Comparison of ENCODE assay signal across 35 cellular contexts in genomic region chr20:13587370-13587769, GRCh38. TPM values are rescaled to one million over a fixed set of nuclear protein-coding genes. Genes with fewer than 3 reads are reported as not detected.
DNase-seq lines count a peak whose midpoint lies in the region; ATAC-seq, FAIRE-seq and TF ChIP-seq lines count a peak whose summit lies in the region.
"Had no signal": no experiment of that assay in that cellular context is flagged by ENCODE, and none has a peak within 500 bp of the region (broad histone marks: within the 10 kb centered on the region; RNA-seq: fewer than 3 reads in every experiment).

No MANE protein-coding gene starts in this region.

- H3K4me2 ChIP-seq in HepG2 (ENCODE audit: low read depth, low read length) (no peak overlapping the region), DND-41 (ENCODE audit: insufficient read depth, low read length) (no peak overlapping the region)
- H3K4me2 ChIP-seq: A549; BLaER1; BLaER1 treated with 17β-estradiol and CSF1 and Interleukin-3, amounts not matched to agents 10 nM and 100 nM had no signal

- H3K4me1 ChIP-seq in HepG2 (ENCODE audit: insufficient read depth, low read length) (peaks cover 11% of the 10 kb centered on the region), right lobe of liver (peaks cover 0 to 8% (median 0%) of the 10 kb centered on the region in 4 donors), A673 (ENCODE audit: insufficient read depth, low read length, poor library complexity, severe bottlenecking) (peaks cover 21% of the 10 kb centered on the region), DND-41 (ENCODE audit: insufficient read depth, low read length) (peaks cover 35% of the 10 kb centered on the region; the same call in 1 of the 2 replicates), ovary (ENCODE audit: insufficient read depth) (no peaks in the 10 kb centered on the region), esophagus squamous epithelium (no peaks in the 10 kb centered on the region)
- H3K4me1 ChIP-seq: A549; BE2C; BLaER1; BLaER1 treated with 17β-estradiol and CSF1 and Interleukin-3, amounts not matched to agents 10 nM and 100 nM; Caco-2 had no signal

- H3K27me3 ChIP-seq in HepG2 (ENCODE audit: control insufficient read depth in 1 of 2, insufficient read depth in 2 of 2, low read length in 2 of 2) (no peaks in the 10 kb centered on the region; a peak in 1 of 5 replicates), right lobe of liver (no peaks in the 10 kb centered on the region), A673 (replicated peaks; ENCODE audit: insufficient read depth, low read depth, low read length, poor library complexity) (no peaks in the 10 kb centered on the region), DND-41 (ENCODE audit: insufficient read depth, low read length, poor library complexity) (no peaks in the 10 kb centered on the region), ovary (no peaks in the 10 kb centered on the region), esophagus squamous epithelium (no peaks in the 10 kb centered on the region)
- H3K27me3 ChIP-seq: BE2C; BLaER1; BLaER1 treated with 17β-estradiol and CSF1 and Interleukin-3, amounts not matched to agents 10 nM and 100 nM had no signal

- H3K9me3 ChIP-seq in HepG2 (ENCODE audit: low read length) (peaks cover 6% of the 10 kb centered on the region), right lobe of liver (no peaks in the 10 kb centered on the region), A673 (ENCODE audit: low read depth, low read length, poor library complexity, severe bottlenecking) (peaks cover 35% of the 10 kb centered on the region), DND-41 (ENCODE audit: insufficient read depth, low read length, severe bottlenecking) (peaks cover 14% of the 10 kb centered on the region), ovary (no peaks in the 10 kb centered on the region), esophagus squamous epithelium (no peaks in the 10 kb centered on the region)
- H3K9me3 ChIP-seq: BE2C had no signal

- H3K4me3 ChIP-seq in HepG2 (replicated peaks in 1 of 3; ENCODE audit: insufficient read depth in 1 of 3, low read depth in 2 of 3, low read length in 3 of 3) (no peak overlapping the region), right lobe of liver (no peak overlapping the region), A673 (ENCODE audit: low read depth, low read length, poor library complexity, severe bottlenecking) (no peak overlapping the region), DND-41 (ENCODE audit: low read depth in 1 of 2, low read length in 2 of 2) (no peak overlapping the region), ovary (no peak overlapping the region), esophagus squamous epithelium (no peak overlapping the region)
- H3K4me3 ChIP-seq: A549; BLaER1; BLaER1 treated with 17β-estradiol and CSF1 and Interleukin-3, amounts not matched to agents 10 nM and 100 nM had no signal

- TF ChIP-seq EP300 in HepG2 (IDR thresholded peaks at IDR 0.05; ENCODE audit: low read depth in 2 of 2, low read length in 2 of 2) = no peak; a peak in 1 of 4 replicates
- TF ChIP-seq EP300 in HepG2 (CRISPR knock-in tag; IDR thresholded peaks at IDR 0.05; ENCODE audit: borderline replicate concordance) = no peak
- no peak for TF ChIP-seq EP300 in ovary (IDR thresholded peaks at IDR 0.05)

- H3K27ac ChIP-seq in HepG2 (ENCODE audit: extremely low read length, insufficient read depth, low read length) = no peak overlapping the region
- H3K27ac ChIP-seq in right lobe of liver = no peak overlapping the region
- H3K27ac ChIP-seq in A673 (ENCODE audit: low read depth, low read length, poor library complexity, severe bottlenecking) = peak overlapping the region; percentile 90
- peak overlapping the region; percentile 48; the same call in 1 of the 2 replicates for H3K27ac ChIP-seq in DND-41 (ENCODE audit: low read length)
- no peak overlapping the region for H3K27ac ChIP-seq in ovary
- H3K27ac ChIP-seq in esophagus squamous epithelium = no peak overlapping the region
- H3K27ac ChIP-seq: 22Rv1; A549; BLaER1; BLaER1 treated with 17β-estradiol and CSF1 and Interleukin-3, amounts not matched to agents 10 nM and 100 nM; C4-2B had no signal

- no peak overlapping the region for H3K4me3 Mint-ChIP-seq in progenitor cell of endocrine pancreas (ENCODE audit: low read depth)
- H3K4me3 Mint-ChIP-seq: B cell; CD14-positive monocyte; CD4-positive, alpha-beta memory T cell; CD4-positive, alpha-beta T cell; CD4-positive, CD25-positive, alpha-beta regulatory T cell; CD8-positive, alpha-beta T cell had no signal

- TF ChIP-seq POLR2A in HepG2 (IDR thresholded peaks at IDR 0.05; ENCODE audit: insufficient read depth in 1 of 2, low read depth in 2 of 2, low read length in 2 of 2) (no peak), right lobe of liver (IDR thresholded peaks at IDR 0.05) (no peak), ovary (IDR thresholded peaks at IDR 0.05) (no peak), esophagus squamous epithelium (IDR thresholded peaks at IDR 0.05) (no peak)

- no peak for TF ChIP-seq RAD21 in HepG2 (CRISPR knock-in tag; IDR thresholded peaks at IDR 0.05)

- H3K27me3 Mint-ChIP-seq in progenitor cell of endocrine pancreas = no peaks in the 10 kb centered on the region
- H3K27me3 Mint-ChIP-seq: B cell; CD4-positive, alpha-beta memory T cell; CD4-positive, alpha-beta T cell; CD4-positive, CD25-positive, alpha-beta regulatory T cell; CD8-positive, alpha-beta memory T cell had no signal

- H3K4me1 Mint-ChIP-seq in progenitor cell of endocrine pancreas (ENCODE audit: low read depth) = peaks cover 8% of the 10 kb centered on the region
- H3K4me1 Mint-ChIP-seq: CD14-positive monocyte had no signal

- H3K79me2 ChIP-seq in HepG2 (ENCODE audit: insufficient read depth, low read length) = no peaks in the 10 kb centered on the region
- H3K79me2 ChIP-seq in DND-41 (ENCODE audit: insufficient read depth, low read length) = peaks cover 100% of the 10 kb centered on the region

- H3K36me3 ChIP-seq in HepG2 (replicated peaks in 1 of 2; ENCODE audit: control insufficient read depth in 1 of 2, insufficient read depth in 2 of 2, low read length in 2 of 2) (peaks cover 4 to 8% of the 10 kb centered on the region in 2 experiments; a peak in 4 of 5 replicates), right lobe of liver (no peaks in the 10 kb centered on the region), A673 (ENCODE audit: insufficient read depth, low read length, poor library complexity, severe bottlenecking) (peaks cover 34% of the 10 kb centered on the region), DND-41 (ENCODE audit: insufficient read depth, low read length) (peaks cover 96% of the 10 kb centered on the region), ovary (no peaks in the 10 kb centered on the region), esophagus squamous epithelium (peaks cover 0 to 25% (median 0%) of the 10 kb centered on the region in 3 donors)

- peaks cover 27% of the 10 kb centered on the region for H3K9me3 Mint-ChIP-seq in progenitor cell of endocrine pancreas (ENCODE audit: low read depth)

- intact Hi-C loops in HepG2 (cut with micrococcal nuclease; ENCODE audit: unreplicated experiment) = no loop called here
- intact Hi-C loops in right lobe of liver (cut with DNase I) = no loop called here
- intact Hi-C loops in A673 (cut with micrococcal nuclease; ENCODE audit: unreplicated experiment) = no loop called here
- intact Hi-C loops in ovary (cut with DNase I) = no loop called here
- intact Hi-C loops in esophagus squamous epithelium (cut with DNase I) = no loop called here

- H2AFZ ChIP-seq in HepG2 (ENCODE audit: low read length) (no peak overlapping the region), DND-41 (ENCODE audit: low read depth, low read length) (no peak overlapping the region)

- no peak for TF ChIP-seq CTCF in HepG2 (CRISPR knock-in tag; IDR thresholded peaks at IDR 0.05)
- TF ChIP-seq CTCF in right lobe of liver (IDR thresholded peaks at IDR 0.05) = no peak
- TF ChIP-seq CTCF in A673 (conservative IDR thresholded peaks at IDR 0.05; ENCODE audit: low read depth, low read length) = no peak
- TF ChIP-seq CTCF in DND-41 (IDR thresholded peaks at IDR 0.05; ENCODE audit: borderline replicate concordance, extremely low read depth, low read length, poor library complexity, severe bottlenecking) = no peak
- no peak for TF ChIP-seq CTCF in progenitor cell of endocrine pancreas (IDR thresholded peaks at IDR 0.05; ENCODE audit: unreplicated experiment)
- no peak for TF ChIP-seq CTCF in ovary (IDR thresholded peaks at IDR 0.05)
- no peak for TF ChIP-seq CTCF in esophagus squamous epithelium (IDR thresholded peaks at IDR 0.05)

- CTCF ChIA-PET in HepG2 (lab: Yijun Ruan, JAX; ENCODE audit: low intra/inter-chr PET ratio, low total read pairs) (no interaction called here), A673 (lab: Charles Lee) (no interaction called here)

- FAIRE-seq in HepG2 (lab: Jason Lieb, UNC) = no peak
- FAIRE-seq: A549, D721Med had no signal

- POLR2A ChIA-PET in HepG2 (lab: Yijun Ruan, JAX) (no interaction called here), A673 (lab: Charles Lee; ENCODE audit: low non-redundant PET) (no interaction called here)

- BruUV-seq in HepG2 (replicated peaks; lab: Mats Ljungman, UMichigan) = no TSS peak
- BruUV-seq in A673 (replicated peaks; lab: Mats Ljungman, UMichigan) = TSS peak; percentile 63

- no peak overlapping the region for H3K9ac ChIP-seq in HepG2 (ENCODE audit: insufficient read depth, low read depth, low read length)
- H3K9ac ChIP-seq in DND-41 (ENCODE audit: low read depth, low read length) = no peak overlapping the region
- H3K9ac ChIP-seq: BLaER1; BLaER1 treated with 17β-estradiol and CSF1 and Interleukin-3, amounts not matched to agents 10 nM and 100 nM had no signal

- ATAC-seq in HepG2 (peak; percentile 63; the same call in 2 of the 3 replicates), right lobe of liver (no peak), DND-41 (ENCODE audit: insufficient read depth, low read depth) (no peak), HG02870 (IDR thresholded peaks at IDR 0.05; ENCODE audit: unreplicated experiment) (no peak)
- ATAC-seq: A549; CD8-positive, alpha-beta T cell had no signal

- peaks cover 37% of the 10 kb centered on the region for H3K36me3 Mint-ChIP-seq in progenitor cell of endocrine pancreas (ENCODE audit: insufficient read depth)

- in situ Hi-C loops in HepG2 (cut with HindIII; ENCODE audit: extremely low pct_ligation_motif_present, low pct_unique_long_range_greater_than_20kb) = no loop called here

- DNase-seq in HepG2 (ENCODE audit: low spot score) (no peak), right lobe of liver (no peak), A673 (ENCODE audit: low spot score) (no peak), DND-41 (no peak), progenitor cell of endocrine pancreas (ENCODE audit: low spot score, unreplicated experiment) (no peak), ovary (no peak), esophagus squamous epithelium (lab: John Stamatoyannopoulos, UW) (no peak)
- DNase-seq: 8988T; ACHN; AML-193; BE2C; C1 segment of cervical spinal cord; Caco-2; Calu3; CD4-positive, alpha-beta memory T cell; CD4-positive, alpha-beta T cell; CD4-positive, CD25-positive, alpha-beta regulatory T cell; CD8-positive, alpha-beta memory T cell; CD8-positive, alpha-beta T cell; COR-L47; DMS 273 treated with DMSO at 0.1 percent for 48 hours; DMS153; DMS53; DMS79; DMS79 treated with DMSO at 0.1 percent for 48 hours; EL had no signal

- H4K20me1 ChIP-seq in HepG2 (ENCODE audit: insufficient read depth, low read length) (no peaks in the 10 kb centered on the region), DND-41 (ENCODE audit: insufficient read depth, low read length) (no peaks in the 10 kb centered on the region)
- H4K20me1 ChIP-seq: BLaER1; BLaER1 treated with 17β-estradiol and CSF1 and Interleukin-3, amounts not matched to agents 10 nM and 100 nM had no signal

- peak overlapping the region; percentile 59 for H3K27ac Mint-ChIP-seq in progenitor cell of endocrine pancreas
- H3K27ac Mint-ChIP-seq: B cell; CD14-positive monocyte; CD4-positive, alpha-beta T cell; CD4-positive, CD25-positive, alpha-beta regulatory T cell; CD8-positive, alpha-beta T cell had no signal

RNA-seq across cellular contexts. Expression of gene TASP1, which starts 51.4 kb away (rescaled TPM):
- total RNA-seq in HepG2 (2016; rRNA removed; fragmentation: Illumina TruSeq; extraction: Trizol) (25.2 and 29.1 TPM in 2 replicates), right lobe of liver (1 to 10 TPM; 2.5 to 6.1 (median 4.3) TPM), A673 (2021) (15.6 and 16.5 TPM in 2 replicates), progenitor cell of endocrine pancreas (18.6 and 22.4 TPM in 2 replicates), ovary (10 to 100 TPM; 11.6 to 16.5 (median 14.8) TPM), esophagus squamous epithelium (10 to 100 TPM in 1 of 4 donors, 1 to 10 TPM in 3; 7.7 to 20.0 (median 8.7) TPM)
- total RNA-seq in HepG2 (2016; cell fraction: cytosol; rRNA removed; fragmentation: Illumina TruSeq; extraction: Trizol; ENCODE audit: low read depth) = 74.0 and 76.2 TPM in 2 replicates
- 25.6 and 27.8 TPM in 2 replicates for total RNA-seq in HepG2 (2016; cell fraction: insoluble cytoplasmic fraction; rRNA removed; fragmentation: Illumina TruSeq; extraction: Trizol)
- 28.8 and 33.7 TPM in 2 replicates for total RNA-seq in HepG2 (2016; cell fraction: membrane; rRNA removed; fragmentation: Illumina TruSeq; extraction: Trizol)
- total RNA-seq in HepG2 (2016; cell fraction: nucleus; rRNA removed; fragmentation: Illumina TruSeq; extraction: Trizol) = 52.6 and 57.4 TPM in 2 replicates
- polyA plus RNA-seq in HepG2 (2011; rRNA removed) (7.4 and 10.0 TPM in 2 replicates), ovary (10 to 100 TPM in 1 of 2 donors, 1 to 10 TPM in 1; 6.4 to 10.1 TPM)
- 6.1 and 7.3 TPM in 2 replicates for polyA plus RNA-seq in HepG2 (2011; cell fraction: cytosol; rRNA removed)
- polyA plus RNA-seq in HepG2 (2011; cell fraction: nucleus; rRNA removed) = 8.0 and 8.8 TPM in 2 replicates
- polyA plus RNA-seq in HepG2 (2012) = 7.7 and 10.7 TPM in 2 replicates
- 3.5 and 4.1 TPM in 2 replicates for polyA plus RNA-seq in HepG2 (2016; cell fraction: cytosol; fragmentation: Illumina TruSeq; extraction: Trizol; ENCODE audit: low read depth)
- 24.5 and 25.1 TPM in 2 replicates for polyA plus RNA-seq in HepG2 (2016; cell fraction: insoluble cytoplasmic fraction; fragmentation: Illumina TruSeq; extraction: Trizol; ENCODE audit: low read depth)
- 7.8 TPM in 2 replicates for polyA plus RNA-seq in HepG2 (2016; cell fraction: membrane; fragmentation: Illumina TruSeq; extraction: Trizol; ENCODE audit: low read depth)
- polyA plus RNA-seq in HepG2 (2016; cell fraction: nucleus; fragmentation: Illumina TruSeq; extraction: Trizol; ENCODE audit: insufficient read depth, low read depth) = 14.4 and 16.7 TPM in 2 replicates
- polyA minus RNA-seq in HepG2 (2011; rRNA and poly(A)+ RNA removed; ENCODE audit: low replicate concordance) = 15.6 and 18.8 TPM in 2 replicates
- 9.9 and 13.1 TPM in 2 replicates for polyA minus RNA-seq in HepG2 (2011; cell fraction: cytosol; rRNA and poly(A)+ RNA removed)
- 76.1 and 88.3 TPM in 2 replicates for polyA minus RNA-seq in HepG2 (2011; cell fraction: nucleus; rRNA and poly(A)+ RNA removed)

Comparison
In these comparisons a context has a peak if more than half of its experiments do, and no peak if none do; other contexts are left out.
1. H3K27ac ChIP-seq: peak in A673 (single experiment) and DND-41 (single experiment); none in HepG2 (single experiment), right lobe of liver (0 of 3), ovary (0 of 2) and esophagus squamous epithelium (0 of 4).